Comparison of ENCODE assay signal across 26 cellular contexts in genomic region chr17:7654832-7655540, GRCh38. TPM values are rescaled to one million over a fixed set of nuclear protein-coding genes. Genes with fewer than 3 reads are reported as not detected.
DNase-seq lines count a peak whose midpoint lies in the region; ATAC-seq and TF ChIP-seq lines count a peak whose summit lies in the region.
"Had no signal": no experiment of that assay in that cellular context is flagged by ENCODE, and none has a peak within 500 bp of the region (broad histone marks: within the 10 kb centered on the region; RNA-seq: fewer than 3 reads in every experiment).

No MANE protein-coding gene starts in this region.

- H3K27ac Mint-ChIP-seq in dendritic cell treated with granulocyte-macrophage colony-stimulating factor and Interleukin-4, amounts not matched to agents 40 ng/mL and 50 ng/mL, for 4 days, result peak overlapping the region; percentile 16
- no peak overlapping the region for H3K27ac Mint-ChIP-seq in neural crest cell (ENCODE audit: unreplicated experiment)
- H3K27ac Mint-ChIP-seq: activated CD4-positive, alpha-beta T cell treated with anti-CD3 and anti-CD28 coated beads, Interleukin-2, amount 10 ng/mL, durations not matched to agents 24 days and 14 days; activated naive CD8-positive, alpha-beta T cell treated with anti-CD3 and anti-CD28 coated beads, Interleukin-2, amount 50 U/mL, for 24 hours; activated T-helper 17 cell treated with anti-CD3 and anti-CD28 coated beads, Interleukin-2, amount 50 U/mL, for 72 hours; T-helper 1 cell treated with Interleukin-12 subunit alpha and Interleukin-12 subunit beta and Interleukin-4 antibody, amounts not matched to agents 30 μg/mL and 1 μg/mL, for 36 hours had no signal

- no peaks in the 10 kb centered on the region; the same call in 1 of the 2 replicates for H3K9me3 ChIP-seq in IMR-90 (ENCODE audit: control insufficient read depth, insufficient read depth, low read length)
- H3K9me3 ChIP-seq in vagina, result no peaks in the 10 kb centered on the region
- H3K9me3 ChIP-seq: gastroesophageal sphincter, Peyer's patch, prostate gland, tibial nerve had no signal

- H3K4me3 ChIP-seq in IMR-90 (ENCODE audit: insufficient read depth, low read depth, low read length) (no peak overlapping the region), vagina (no peak overlapping the region)
- H3K4me3 ChIP-seq: gastroesophageal sphincter, Peyer's patch, prostate gland, skin epidermis, tibial nerve had no signal

- H2AK5ac ChIP-seq in IMR-90 (ENCODE audit: low read depth, low read length), result no peak overlapping the region

- H3K79me1 ChIP-seq in IMR-90 (ENCODE audit: low read depth in 1 of 2, low read length in 2 of 2), result no peaks in the 10 kb centered on the region

- H2BK120ac ChIP-seq in IMR-90 (ENCODE audit: low read depth, low read length), result no peak overlapping the region

- in situ Hi-C loops in IMR-90 (cut with MboI; ENCODE audit: low sequenced_read_pairs), result no loop called here

- no peaks in the 10 kb centered on the region for H3K36me3 Mint-ChIP-seq in dendritic cell treated with granulocyte-macrophage colony-stimulating factor and Interleukin-4, amounts not matched to agents 40 ng/mL and 50 ng/mL, for 4 days (ENCODE audit: low read depth)
- H3K36me3 Mint-ChIP-seq in neural crest cell (ENCODE audit: low read depth), result peaks cover 8% of the 10 kb centered on the region

- no peak overlapping the region for H3K27ac ChIP-seq in IMR-90 (ENCODE audit: insufficient read depth, low read length)
- H3K27ac ChIP-seq in vagina, result no peak overlapping the region
- H3K27ac ChIP-seq: gastroesophageal sphincter, Peyer's patch, prostate gland, skin epidermis had no signal

- no peak overlapping the region for H3K4me2 ChIP-seq in IMR-90 (ENCODE audit: low read depth, low read length)

- POLR2A ChIA-PET in IMR-90 (lab: Charles Lee; ENCODE audit: unreplicated experiment), result interaction anchor here (0.5 kb wide), 1 partner anchor 48 kb away, joined by 4 read pairs; no protein-coding TSS in a partner anchor

- H3K4me1 ChIP-seq in IMR-90 (ENCODE audit: control insufficient read depth, insufficient read depth, low read length) (peaks cover 6% of the 10 kb centered on the region; the same call in 1 of the 2 replicates), vagina (peaks cover 22% of the 10 kb centered on the region)
- H3K4me1 ChIP-seq: prostate gland had no signal

- no peak overlapping the region for H3K4me3 Mint-ChIP-seq in dendritic cell treated with granulocyte-macrophage colony-stimulating factor and Interleukin-4, amounts not matched to agents 40 ng/mL and 50 ng/mL, for 4 days
- peak overlapping the region; percentile 54 for H3K4me3 Mint-ChIP-seq in neural crest cell
- H3K4me3 Mint-ChIP-seq: activated CD4-positive, alpha-beta T cell treated with anti-CD3 and anti-CD28 coated beads, Interleukin-2, amount 10 ng/mL, durations not matched to agents 24 days and 14 days; activated naive CD8-positive, alpha-beta T cell treated with anti-CD3 and anti-CD28 coated beads, Interleukin-2, amount 50 U/mL, for 24 hours; activated T-helper 17 cell treated with anti-CD3 and anti-CD28 coated beads, Interleukin-2, amount 50 U/mL, for 72 hours; T-helper 1 cell treated with Interleukin-12 subunit alpha and Interleukin-12 subunit beta and Interleukin-4 antibody, amounts not matched to agents 30 μg/mL and 1 μg/mL, for 36 hours had no signal

- TF ChIP-seq POLR2A in IMR-90 (IDR thresholded peaks at IDR 0.05; ENCODE audit: low read depth, low read length) (no peak), vagina (IDR thresholded peaks at IDR 0.05) (no peak)

- TF ChIP-seq RAD21 in IMR-90 (IDR thresholded peaks at IDR 0.05; ENCODE audit: low read length), result no peak

- WGBS in IMR-90 (ENCODE audit: extremely low coverage in 2 of 2, insufficient read length in 1 of 2), 2 experiments, result 33% methylated on average over 6 of the region's 16 CpGs; no CpG with 5 or more reads in 1 of the 2 experiments

- H2AK9ac ChIP-seq in IMR-90 (replicated peaks; ENCODE audit: low read depth, low read length, poor library complexity), result no peak overlapping the region

- no peaks in the 10 kb centered on the region for H3K9me3 Mint-ChIP-seq in dendritic cell treated with granulocyte-macrophage colony-stimulating factor and Interleukin-4, amounts not matched to agents 40 ng/mL and 50 ng/mL, for 4 days
- no peaks in the 10 kb centered on the region for H3K9me3 Mint-ChIP-seq in neural crest cell
- H3K9me3 Mint-ChIP-seq: activated CD4-positive, alpha-beta T cell treated with anti-CD3 and anti-CD28 coated beads, Interleukin-2, amount 10 ng/mL, durations not matched to agents 24 days and 14 days; activated naive CD8-positive, alpha-beta T cell treated with anti-CD3 and anti-CD28 coated beads, Interleukin-2, amount 50 U/mL, for 24 hours; activated T-helper 17 cell treated with anti-CD3 and anti-CD28 coated beads, Interleukin-2, amount 50 U/mL, for 72 hours; T-helper 1 cell treated with Interleukin-12 subunit alpha and Interleukin-12 subunit beta and Interleukin-4 antibody, amounts not matched to agents 30 μg/mL and 1 μg/mL, for 36 hours had no signal

- H4K5ac ChIP-seq in IMR-90 (ENCODE audit: low read depth, low read length), result no peak overlapping the region

- no peak overlapping the region for H3K14ac ChIP-seq in IMR-90 (replicated peaks; ENCODE audit: low read depth, low read length)

- BruUV-seq in IMR-90 (replicated peaks; lab: Mats Ljungman, UMichigan), result no TSS peak

- TF ChIP-seq CTCF in IMR-90 (conservative IDR thresholded peaks at IDR 0.05; ENCODE audit: low read depth, low read length) (no peak), neural crest cell (conservative IDR thresholded peaks at IDR 0.05) (no peak), vagina (IDR thresholded peaks at IDR 0.05) (no peak)

- no peak overlapping the region for H2BK5ac ChIP-seq in IMR-90 (ENCODE audit: low read depth, low read length, poor library complexity, severe bottlenecking)

- H2AFZ ChIP-seq in IMR-90 (replicated peaks; ENCODE audit: low read length, poor library complexity), result no peak overlapping the region

- no peak overlapping the region for H3K56ac ChIP-seq in IMR-90 (ENCODE audit: extremely low read depth, insufficient read depth, low read length)

- intact Hi-C loops in IMR-90 (cut with micrococcal nuclease) (no loop called here), vagina (cut with DNase I) (no loop called here)
- intact Hi-C loops in dendritic cell treated with granulocyte-macrophage colony-stimulating factor and Interleukin-4, amounts not matched to agents 40 ng/mL and 50 ng/mL, for 4 days (cut with micrococcal nuclease), result no loop called here

- H2BK20ac ChIP-seq in IMR-90 (ENCODE audit: low read depth, low read length), result no peak overlapping the region

- CTCF ChIA-PET in IMR-90 (lab: Yijun Ruan, JAX), result no interaction called here

- peaks cover 54% of the 10 kb centered on the region for H3K27me3 ChIP-seq in IMR-90 (ENCODE audit: control insufficient read depth, insufficient read depth, low read length)
- H3K27me3 ChIP-seq in vagina, result peaks cover 14% of the 10 kb centered on the region

- ATAC-seq in IMR-90 (ENCODE audit: low read depth) (peak; percentile 26; the same call in 1 of the 2 replicates), GM19397 (IDR thresholded peaks at IDR 0.05; ENCODE audit: unreplicated experiment) (no peak)
- ATAC-seq: activated naive CD8-positive, alpha-beta T cell treated with anti-CD3 and anti-CD28 coated beads, Interleukin-2, amount 50 U/mL, for 24 hours; activated T-helper 17 cell treated with anti-CD3 and anti-CD28 coated beads, Interleukin-2, amount 50 U/mL, for 72 hours; gastroesophageal sphincter; HCT116; HepG2 had no signal

- no peaks in the 10 kb centered on the region; the same call in none of the 2 replicates for H4K20me1 ChIP-seq in IMR-90 (ENCODE audit: insufficient read depth, low read length)

- no peak overlapping the region for H4K8ac ChIP-seq in IMR-90 (ENCODE audit: low read depth in 2 of 2, low read length in 2 of 2)

- no peak overlapping the region for H3K9ac ChIP-seq in IMR-90 (ENCODE audit: low read depth, low read length)

- H3K18ac ChIP-seq in IMR-90 (ENCODE audit: low read depth, low read length), result no peak overlapping the region

- H3K27me3 Mint-ChIP-seq in dendritic cell treated with granulocyte-macrophage colony-stimulating factor and Interleukin-4, amounts not matched to agents 40 ng/mL and 50 ng/mL, for 4 days, result peaks cover 57% of the 10 kb centered on the region
- H3K27me3 Mint-ChIP-seq in neural crest cell (ENCODE audit: low read depth), result peaks cover 9% of the 10 kb centered on the region

- H2BK15ac ChIP-seq in IMR-90 (ENCODE audit: low read depth, low read length), result no peak overlapping the region

- peaks cover 37% of the 10 kb centered on the region for H3K4me1 Mint-ChIP-seq in dendritic cell treated with granulocyte-macrophage colony-stimulating factor and Interleukin-4, amounts not matched to agents 40 ng/mL and 50 ng/mL, for 4 days (ENCODE audit: low read depth)
- peaks cover 57% of the 10 kb centered on the region for H3K4me1 Mint-ChIP-seq in neural crest cell

- H4K91ac ChIP-seq in IMR-90 (ENCODE audit: insufficient read depth, low read depth, low read length), result no peak overlapping the region

- no peaks in the 10 kb centered on the region for H3K9me1 ChIP-seq in IMR-90 (ENCODE audit: insufficient read depth, low read length)

- H3K4ac ChIP-seq in IMR-90 (ENCODE audit: low read depth, low read length), result no peak overlapping the region

- dilution Hi-C loops in IMR-90 (cut with HindIII; ENCODE audit: low sequenced_read_pairs, unreplicated experiment), result no loop called here

- DNase-seq in EH (ENCODE audit: low read depth) (peak; percentile 56), IMR-90 (peak; percentile 44), neural crest cell (ENCODE audit: low read depth, low spot score) (no peak), NCI-H1105 treated with DMSO at 0.1 percent for 48 hours (lab: John Stamatoyannopoulos, UW) (no peak), vagina (ENCODE audit: extremely low spot score in 2 of 2) (no peak)
- DNase-seq: activated CD4-positive, alpha-beta T cell treated with anti-CD3 and anti-CD28 coated beads, Interleukin-2, amount 10 ng/mL, durations not matched to agents 24 days and 14 days; activated naive CD8-positive, alpha-beta T cell treated with anti-CD3 and anti-CD28 coated beads, Interleukin-2, amount 50 U/mL, for 24 hours; DND-41; dorsolateral prefrontal cortex; erythroblast; NCI-H146; NCI-H345; Peyer's patch; stimulated activated CD4-positive, alpha-beta T cell treated with anti-CD3 and anti-CD28 coated beads, Interleukin-2, amount 100 ng/mL, for 24 hours; stimulated activated naive CD4-positive, alpha-beta T cell treated with Interleukin-2 at 50 U/mL for 16 hours had no signal

- H3K36me3 ChIP-seq in IMR-90 (ENCODE audit: control insufficient read depth, insufficient read depth, low read length) (no peaks in the 10 kb centered on the region), vagina (no peaks in the 10 kb centered on the region)
- H3K36me3 ChIP-seq: gastroesophageal sphincter, Peyer's patch, prostate gland, tibial nerve had no signal

- H3K23ac ChIP-seq in IMR-90 (ENCODE audit: low read depth, low read length), result no peak overlapping the region

RNA-seq across cellular contexts. Expression of gene ATP1B2, which starts 4.3 kb away (rescaled TPM):
- not detected in 2 replicates for total RNA-seq in IMR-90 (2012; rRNA removed)
- polyA plus RNA-seq in IMR-90 (2012; rRNA removed), result 0.02 TPM in 1 of 2 replicates, not detected in the other
- polyA plus RNA-seq in IMR-90 (2012; cell fraction: cytosol; rRNA removed), result 0.02 TPM in 1 of 2 replicates, not detected in the other
- polyA plus RNA-seq in IMR-90 (2012; cell fraction: nucleus; rRNA removed; ENCODE audit: low replicate concordance), result 0.02 TPM in 2 replicates
- total RNA-seq in neural crest cell, result 12.1 and 14.3 TPM in 2 replicates
- total RNA-seq in vagina, result 2.7 TPM
- total RNA-seq: HepG2 had no signal
- polyA plus RNA-seq: HepG2 had no signal

RNA-seq across cellular contexts. Expression of gene SHBG, which starts 25.1 kb away (rescaled TPM):
- 0.36 TPM in 1 of 2 replicates, not detected in the other for total RNA-seq in IMR-90 (2012; rRNA removed)
- 0.38 and 0.40 TPM in 2 replicates for polyA plus RNA-seq in IMR-90 (2012; rRNA removed)
- 0.66 and 1.1 TPM in 2 replicates for polyA plus RNA-seq in IMR-90 (2012; cell fraction: cytosol; rRNA removed)
- polyA plus RNA-seq in IMR-90 (2012; cell fraction: nucleus; rRNA removed; ENCODE audit: low replicate concordance), result 2.3 and 2.5 TPM in 2 replicates
- total RNA-seq in neural crest cell, result 2.3 and 2.5 TPM in 2 replicates
- not detected for total RNA-seq in vagina
- total RNA-seq: activated CD4-positive, alpha-beta T cell treated with anti-CD3 and anti-CD28 coated beads, Interleukin-2, amount 10 ng/mL, durations not matched to agents 24 days and 14 days; M059J had no signal

RNA-seq across cellular contexts. Expression of gene SAT2, which starts 27.4 kb away (rescaled TPM):
- total RNA-seq in IMR-90 (2012; rRNA removed) (20.4 and 21.4 TPM in 2 replicates), neural crest cell (76.3 and 89.1 TPM in 2 replicates), vagina (69.7 TPM)
- 43.8 and 45.9 TPM in 2 replicates for polyA plus RNA-seq in IMR-90 (2012; rRNA removed)
- polyA plus RNA-seq in IMR-90 (2012; cell fraction: cytosol; rRNA removed), result 32.2 and 48.3 TPM in 2 replicates
- 95.6 and 169 TPM in 2 replicates for polyA plus RNA-seq in IMR-90 (2012; cell fraction: nucleus; rRNA removed; ENCODE audit: low replicate concordance)

RNA-seq across cellular contexts. Expression of gene TP53, which starts 32.3 kb away (rescaled TPM):
- total RNA-seq in IMR-90 (2012; rRNA removed), result 26.4 and 31.2 TPM in 2 replicates
- 41.6 and 48.5 TPM in 2 replicates for polyA plus RNA-seq in IMR-90 (2012; rRNA removed)
- polyA plus RNA-seq in IMR-90 (2012; cell fraction: cytosol; rRNA removed), result 86.0 and 105 TPM in 2 replicates
- 34.8 and 74.1 TPM in 2 replicates for polyA plus RNA-seq in IMR-90 (2012; cell fraction: nucleus; rRNA removed; ENCODE audit: low replicate concordance)
- total RNA-seq in neural crest cell, result 135 and 150 TPM in 2 replicates
- total RNA-seq in vagina, result 18.7 TPM

RNA-seq across cellular contexts. Expression of gene WRAP53, which starts 33.3 kb away (rescaled TPM):
- 5.0 and 6.6 TPM in 2 replicates for total RNA-seq in IMR-90 (2012; rRNA removed)
- 9.4 and 9.5 TPM in 2 replicates for polyA plus RNA-seq in IMR-90 (2012; rRNA removed)
- 4.4 and 6.0 TPM in 2 replicates for polyA plus RNA-seq in IMR-90 (2012; cell fraction: cytosol; rRNA removed)
- polyA plus RNA-seq in IMR-90 (2012; cell fraction: nucleus; rRNA removed; ENCODE audit: low replicate concordance), result 7.6 and 17.7 TPM in 2 replicates
- 35.7 and 41.1 TPM in 2 replicates for total RNA-seq in neural crest cell
- 7.6 TPM for total RNA-seq in vagina

Comparison
In these comparisons a context has a peak if more than half of its experiments do, and no peak if none do; other contexts are left out.
1. DNase-seq: peak in EH (single experiment) and IMR-90 (single experiment); none in neural crest cell (single experiment), NCI-H1105 treated with DMSO at 0.1 percent for 48 hours (single experiment) and vagina (0 of 2).